Comparison of ENCODE assay signal across 1 cellular context in genomic region chr2:128986867-128987268, GRCh38.
TF ChIP-seq lines count a peak whose summit lies in the region.

No MANE protein-coding gene starts in this region.

TF ChIP-seq in GM23338, 12 proteins besides CTCF, POLR2A, EP300 and RAD21 (continued from another document):
- TF ChIP-seq ZNF462 (CRISPR knock-in tag; IDR thresholded peaks at IDR 0.05) (no peak), REST (IDR thresholded peaks at IDR 0.05; ENCODE audit: unreplicated experiment) (no peak), CREB1 (CRISPR knock-in tag; IDR thresholded peaks at IDR 0.05; ENCODE audit: low read depth) (no peak), STAT1 (IDR thresholded peaks at IDR 0.05; ENCODE audit: unreplicated experiment) (no peak), ZNF331 (CRISPR knock-in tag; IDR thresholded peaks at IDR 0.05; ENCODE audit: low read depth) (no peak), JUNB (IDR thresholded peaks at IDR 0.05; ENCODE audit: unreplicated experiment) (no peak)
